ENCODE assay signal across 23 cellular contexts in genomic region chr7:47722126-47722525, GRCh38.
DNase-seq lines count a peak whose midpoint lies in the region; ATAC-seq, FAIRE-seq and TF ChIP-seq lines count a peak whose summit lies in the region.
"Had no signal": no experiment of that assay in that cellular context is flagged by ENCODE, and none has a peak within 500 bp of the region (broad histone marks: within the 10 kb centered on the region; RNA-seq: fewer than 3 reads in every experiment).

No MANE protein-coding gene starts in this region.

- TF ChIP-seq EP300 in H1 (IDR thresholded peaks at IDR 0.05; ENCODE audit: borderline replicate concordance in 1 of 2, low read depth in 2 of 2, low read length in 2 of 2) (no peak), stomach (IDR thresholded peaks at IDR 0.05) (no peak)

- H3K4me3 Mint-ChIP-seq in nephron = no peak overlapping the region
- H3K4me3 Mint-ChIP-seq: CD14-positive monocyte; CD8-positive, alpha-beta memory T cell had no signal

- H2BK15ac ChIP-seq in H1 (ENCODE audit: low read length) = peak overlapping the region; percentile 83; the same call in 1 of the 2 replicates

- H3K9me3 ChIP-seq in OCI-LY1 (ENCODE audit: low read length) = no peaks in the 10 kb centered on the region
- no peaks in the 10 kb centered on the region for H3K9me3 ChIP-seq in H1 (ENCODE audit: insufficient read depth in 2 of 2, low read depth in 1 of 2, low read length in 1 of 2)
- no peaks in the 10 kb centered on the region for H3K9me3 ChIP-seq in stomach
- H3K9me3 ChIP-seq: BE2C, Peyer's patch had no signal

- H3K27ac Mint-ChIP-seq in nephron = peak overlapping the region in 2 of 3 experiments; percentile 66 to 69
- H3K27ac Mint-ChIP-seq: CD8-positive, alpha-beta memory T cell had no signal

- no peak overlapping the region for H2BK20ac ChIP-seq in H1 (ENCODE audit: low read length)

- no peaks in the 10 kb centered on the region for H3F3A ChIP-seq in OCI-LY1 (ENCODE audit: insufficient read depth, low read length)

- peak overlapping the region; percentile 19; the same call in 1 of the 2 replicates for H2BK12ac ChIP-seq in H1 (ENCODE audit: low read depth, low read length)

- H3K23ac ChIP-seq in H1 (ENCODE audit: insufficient read length) = no peak overlapping the region

- H3K4me1 ChIP-seq in OCI-LY1 (ENCODE audit: insufficient read depth, low read length, severe bottlenecking) = peaks cover 66% of the 10 kb centered on the region
- peaks cover 0 to 14% (median 7%) of the 10 kb centered on the region in 4 experiments; a peak in 6 of 7 replicates for H3K4me1 ChIP-seq in H1 (replicated peaks in 1 of 4; ENCODE audit: control insufficient read depth in 3 of 4, insufficient read depth in 4 of 4, low read length in 3 of 4)
- H3K4me1 ChIP-seq in stomach = peaks cover 0 to 25% (median 13%) of the 10 kb centered on the region in 4 donors

- H4K20me1 ChIP-seq in OCI-LY1 (ENCODE audit: insufficient read depth, low read length) (no peaks in the 10 kb centered on the region), H1 (replicated peaks in 1 of 2; ENCODE audit: control insufficient read depth in 1 of 2, insufficient read depth in 2 of 2, low read length in 2 of 2) (no peaks in the 10 kb centered on the region)

- H4K5ac ChIP-seq in H1 (ENCODE audit: insufficient read length, low read depth, low read length) = no peak overlapping the region

- POLR2A ChIA-PET in H1 (lab: Charles Lee; ENCODE audit: partially characterized antibody) = no interaction called here

- H4K91ac ChIP-seq in H1 (replicated peaks; ENCODE audit: insufficient read length, low read length) = no peak overlapping the region

- no peak for ATAC-seq in GM19324 (IDR thresholded peaks at IDR 0.05; ENCODE audit: low FRiP score, unreplicated experiment)

- H2AFZ ChIP-seq in OCI-LY1 (ENCODE audit: low read length) (no peak overlapping the region), H1 (ENCODE audit: low read length) (no peak overlapping the region)

- H3K27ac ChIP-seq in OCI-LY1 (ENCODE audit: low read depth, low read length, poor library complexity, severe bottlenecking) = peak overlapping the region; percentile 8
- H3K27ac ChIP-seq in H1 (ENCODE audit: low read depth, low read length) = no peak overlapping the region
- no peak overlapping the region for H3K27ac ChIP-seq in stomach
- H3K27ac ChIP-seq: SK-N-MC had no signal

- TF ChIP-seq CTCF in OCI-LY1 (IDR thresholded peaks at IDR 0.05; ENCODE audit: low read length) (no peak), H1 (IDR thresholded peaks at IDR 0.05; ENCODE audit: control extremely low read depth in 1 of 3, insufficient read depth in 1 of 3, low read depth in 1 of 3, low read length in 3 of 3) (no peak), nephron (IDR thresholded peaks at IDR 0.05; ENCODE audit: unreplicated experiment in 3 of 3) (no peak), stomach (IDR thresholded peaks at IDR 0.05) (no peak)

- no peak overlapping the region for H2AK5ac ChIP-seq in H1 (ENCODE audit: low read depth, low read length)

- no peak overlapping the region for H4K8ac ChIP-seq in H1 (ENCODE audit: extremely low read depth, insufficient read depth, low read length)

- H3K4me3 ChIP-seq in OCI-LY1 (ENCODE audit: low read depth, low read length, poor library complexity, severe bottlenecking) = no peak overlapping the region
- H3K4me3 ChIP-seq in H1 (ENCODE audit: extremely low read depth in 1 of 4, insufficient read depth in 2 of 4, low read depth in 3 of 4, low read length in 4 of 4) = no peak overlapping the region
- H3K4me3 ChIP-seq in stomach = no peak overlapping the region
- H3K4me3 ChIP-seq: Peyer's patch, SK-N-MC had no signal

- no peaks in the 10 kb centered on the region for H3K9me2 ChIP-seq in OCI-LY1 (ENCODE audit: low read depth, low read length)

- no peaks in the 10 kb centered on the region for H3K27me3 ChIP-seq in OCI-LY1 (ENCODE audit: insufficient read depth, low read length)
- no peaks in the 10 kb centered on the region for H3K27me3 ChIP-seq in H1 (replicated peaks in 1 of 4; ENCODE audit: control insufficient read depth in 3 of 4, extremely low read depth in 1 of 4, insufficient read depth in 3 of 4, low read length in 3 of 4)
- no peaks in the 10 kb centered on the region for H3K27me3 ChIP-seq in stomach
- H3K27me3 ChIP-seq: BE2C, Peyer's patch had no signal

- no peak overlapping the region for H3K56ac ChIP-seq in H1 (replicated peaks; ENCODE audit: insufficient read length, low read depth, low read length)

- WGBS in H1 (ENCODE audit: extremely low coverage in 1 of 2, insufficient coverage in 1 of 2, insufficient read length in 1 of 2, insufficient replicate concordance in 2 of 2, low coverage in 1 of 2, low lambda C conversion rate in 2 of 2, missing lambda C conversion rate in 1 of 2), 2 experiments = 86% methylated on average over 8 of the region's 8 CpGs; no CpG with 5 or more reads in 1 of the 2 experiments
- WGBS in stomach, 5 donors = 93 to 98% (median 95%) methylated on average over 8 of the region's 8 CpGs

- H3K9me3 Mint-ChIP-seq in nephron = no peaks in the 10 kb centered on the region
- H3K9me3 Mint-ChIP-seq: CD14-positive monocyte had no signal

- no peaks in the 10 kb centered on the region for H3K79me2 ChIP-seq in OCI-LY1 (ENCODE audit: insufficient read depth, low read length)
- H3K79me2 ChIP-seq in H1 (ENCODE audit: control insufficient read depth in 1 of 2, insufficient read depth in 2 of 2, low read length in 2 of 2) = no peaks in the 10 kb centered on the region

- H3K36me3 ChIP-seq in OCI-LY1 (ENCODE audit: insufficient read depth, low read length) (no peaks in the 10 kb centered on the region), H1 (ENCODE audit: control insufficient read depth in 2 of 4, insufficient read depth in 4 of 4, low read length in 3 of 4) (no peaks in the 10 kb centered on the region), stomach (no peaks in the 10 kb centered on the region)
- H3K36me3 ChIP-seq: BE2C, Peyer's patch had no signal

- intact Hi-C loops in stomach (cut with DNase I; ENCODE audit: low total_unique reads) = no loop called here

- CTCF ChIA-PET in H1 (lab: Charles Lee; ENCODE audit: partially characterized antibody) = interaction anchor here (0.9 kb wide), 1 partner anchor 13 kb away, joined by 5 read pairs; no protein-coding TSS in a partner anchor

- H3K36me3 Mint-ChIP-seq in nephron (ENCODE audit: low read depth) = no peaks in the 10 kb centered on the region
- H3K36me3 Mint-ChIP-seq: CD14-positive monocyte; CD8-positive, alpha-beta memory T cell had no signal

- TF ChIP-seq POLR2A in H1 (IDR thresholded peaks at IDR 0.05; ENCODE audit: control extremely low read depth in 1 of 2, low read depth in 2 of 2, low read length in 2 of 2) (no peak), stomach (IDR thresholded peaks at IDR 0.05) (no peak)

- H3K18ac ChIP-seq in H1 (ENCODE audit: extremely low read depth, low read length) = no peak overlapping the region

- H2BK120ac ChIP-seq in H1 (replicated peaks; ENCODE audit: low read depth, low read length) = no peak overlapping the region

- DNase-seq in H1 (ENCODE audit: low read depth in 1 of 2, low spot score in 2 of 2) (no peak), stomach (peak; percentile 20), kidney tubule cell (ENCODE audit: low spot score) (no peak), NCI-H2107 (lab: John Stamatoyannopoulos, UW) (no peak)
- DNase-seq in activated CD4-positive, alpha-beta T cell treated with anti-CD3 and anti-CD28 coated beads for 4 hours = no peak
- DNase-seq: BE2C; CD8-positive, alpha-beta memory T cell; GOT3; HCEC 1CT; NCI-H1048; NCI-H1417; NCI-H1694; NCI-H2029 treated with DMSO at 0.1 percent for 48 hours; NCI-H2227 treated with DMSO at 0.1 percent for 48 hours; NCI-H526 treated with DMSO at 0.1 percent for 48 hours; Peyer's patch; SIG-M5 had no signal

- no peak for TF ChIP-seq RAD21 in H1 (IDR thresholded peaks at IDR 0.05 in 1 of 2, conservative IDR thresholded peaks at IDR 0.05 in 1 of 2; ENCODE audit: low read depth in 2 of 2, low read length in 2 of 2)

- H3K27me3 Mint-ChIP-seq in nephron (ENCODE audit: low read depth) = peaks cover 6% of the 10 kb centered on the region
- H3K27me3 Mint-ChIP-seq: CD8-positive, alpha-beta memory T cell had no signal

- H2BK5ac ChIP-seq in H1 (ENCODE audit: low read depth, low read length) = no peak overlapping the region

- H3K4me2 ChIP-seq in OCI-LY1 (ENCODE audit: low read length) (no peak overlapping the region), H1 (ENCODE audit: insufficient read depth in 1 of 2, low read depth in 2 of 2, low read length in 2 of 2) (no peak overlapping the region)

- no peak overlapping the region for H3K4ac ChIP-seq in H1 (replicated peaks; ENCODE audit: insufficient read length, low read depth, low read length)

- H3K23me2 ChIP-seq in H1 (ENCODE audit: low read depth, low read length) = no peaks in the 10 kb centered on the region

- no peak for FAIRE-seq in H1 (lab: Jason Lieb, UNC)
- FAIRE-seq: GM18507 had no signal

- H3K14ac ChIP-seq in H1 (ENCODE audit: insufficient read length) = no peak overlapping the region

- no peak overlapping the region for H3K9ac ChIP-seq in OCI-LY1 (ENCODE audit: low read length)
- no peak overlapping the region for H3K9ac ChIP-seq in H1 (replicated peaks in 1 of 4; ENCODE audit: extremely low read depth in 1 of 4, low read depth in 3 of 4, low read length in 3 of 4)

- H3K4me1 Mint-ChIP-seq in nephron = peaks cover 49% of the 10 kb centered on the region
- H3K4me1 Mint-ChIP-seq: CD14-positive monocyte; CD8-positive, alpha-beta memory T cell had no signal

- no peaks in the 10 kb centered on the region for H3K79me1 ChIP-seq in H1 (ENCODE audit: low read depth, low read length)

TF ChIP-seq in H1, 55 proteins besides CTCF, POLR2A, EP300 and RAD21 (continues in another document):
- no peak for TF ChIP-seq BRCA1 (IDR thresholded peaks at IDR 0.05; ENCODE audit: low read depth, low read length)
- TF ChIP-seq SP4 (IDR thresholded peaks at IDR 0.05; ENCODE audit: low read length) = no peak
- no peak for TF ChIP-seq SAP30 (IDR thresholded peaks at IDR 0.05; ENCODE audit: insufficient read depth, insufficient replicate concordance, low read length)
- TF ChIP-seq TAF1 (IDR thresholded peaks at IDR 0.05; ENCODE audit: low read depth, low read length) = no peak
- TF ChIP-seq TEAD4 (IDR thresholded peaks at IDR 0.05; ENCODE audit: low read depth, low read length) = no peak
- no peak for TF ChIP-seq SP1 (IDR thresholded peaks at IDR 0.05; ENCODE audit: low read depth, low read length)
- no peak for TF ChIP-seq FOSL1 (IDR thresholded peaks at IDR 0.05; ENCODE audit: insufficient read depth, low read depth, low read length)
- no peak for TF ChIP-seq SRF (IDR thresholded peaks at IDR 0.05; ENCODE audit: low read depth, low read length)
- TF ChIP-seq RBBP5 (IDR thresholded peaks at IDR 0.05; ENCODE audit: borderline replicate concordance, low read depth, low read length) = no peak
- no peak for TF ChIP-seq YY1 (IDR thresholded peaks at IDR 0.05; ENCODE audit: low read depth, low read length)
